13 cellular contexts compared by ENCODE assay signal in genomic region chr2:8605350-8606065, GRCh38.
DNase-seq lines count a peak whose midpoint lies in the region; ATAC-seq and TF ChIP-seq lines count a peak whose summit lies in the region.
"Had no signal": no experiment of that assay in that cellular context is flagged by ENCODE, and none has a peak within 500 bp of the region (broad histone marks: within the 10 kb centered on the region; RNA-seq: fewer than 3 reads in every experiment).

No MANE protein-coding gene starts in this region.

- H3K36me3 ChIP-seq in OCI-LY7 (ENCODE audit: insufficient read depth, low read length) = no peaks in the 10 kb centered on the region; the same call in 1 of the 2 replicates
- H3K36me3 ChIP-seq: suprapubic skin had no signal

- ATAC-seq in stimulated activated effector memory CD8-positive, alpha-beta T cell treated with anti-CD3 and anti-CD28 coated beads, Interleukin-12 subunit alpha, Interleukin-12 subunit beta, amount 100 ng/mL, for 72 hours = peak; percentile 29
- ATAC-seq in stimulated activated naive B cell treated with anti-CD40 and anti-IgM and Interleukin-4, amounts not matched to agents 10 μg/mL and 1 μg/mL and 100 μg/mL, for 72 hours (replicated peaks) = no peak
- ATAC-seq: T-cell had no signal

- H3K27ac ChIP-seq in OCI-LY7 (ENCODE audit: low read depth, low read length, poor library complexity, severe bottlenecking) = no peak overlapping the region
- H3K27ac ChIP-seq: suprapubic skin had no signal

- H3K4me1 ChIP-seq in OCI-LY7 (ENCODE audit: insufficient read depth, low read length, poor library complexity, severe bottlenecking) = peaks cover 13% of the 10 kb centered on the region

- H4K20me1 ChIP-seq in OCI-LY7 (ENCODE audit: insufficient read depth, low read length) = no peaks in the 10 kb centered on the region

- no peak overlapping the region for H3K4me3 Mint-ChIP-seq in stimulated activated effector memory CD8-positive, alpha-beta T cell treated with anti-CD3 and anti-CD28 coated beads, Interleukin-12 subunit alpha, Interleukin-12 subunit beta, amount 100 ng/mL, for 72 hours
- no peak overlapping the region for H3K4me3 Mint-ChIP-seq in stimulated activated naive B cell treated with anti-CD40 and anti-IgM and Interleukin-4, amounts not matched to agents 10 μg/mL and 1 μg/mL and 100 μg/mL, for 72 hours
- H3K4me3 Mint-ChIP-seq: T-cell had no signal

- BruUV-seq in OCI-LY7 (replicated peaks; lab: Mats Ljungman, UMichigan) = no TSS peak

- TF ChIP-seq CTCF in OCI-LY7 (conservative IDR thresholded peaks at IDR 0.05; ENCODE audit: low read length) (no peak), choroid plexus epithelial cell (conservative IDR thresholded peaks at IDR 0.05; ENCODE audit: low read depth, low read length) (no peak)

- intact Hi-C loops in OCI-LY7 (cut with micrococcal nuclease; ENCODE audit: unreplicated experiment) = no loop called here

- H3K79me2 ChIP-seq in OCI-LY7 (ENCODE audit: insufficient read depth, low read depth, low read length) = no peaks in the 10 kb centered on the region

- no peaks in the 10 kb centered on the region for H3K36me3 Mint-ChIP-seq in stimulated activated effector memory CD8-positive, alpha-beta T cell treated with anti-CD3 and anti-CD28 coated beads, Interleukin-12 subunit alpha, Interleukin-12 subunit beta, amount 100 ng/mL, for 72 hours
- peaks cover 5 to 8% of the 10 kb centered on the region in 2 donors for H3K36me3 Mint-ChIP-seq in stimulated activated naive B cell treated with anti-CD40 and anti-IgM and Interleukin-4, amounts not matched to agents 10 μg/mL and 1 μg/mL and 100 μg/mL, for 72 hours
- H3K36me3 Mint-ChIP-seq: T-cell had no signal

- peak overlapping the region; percentile 58 for H2AFZ ChIP-seq in OCI-LY7 (ENCODE audit: low read length)

- H3K4me2 ChIP-seq in OCI-LY7 (ENCODE audit: low read length) = peak overlapping the region; percentile 41; the same call in 1 of the 2 replicates

- DNase-seq in NCI-H748 (lab: John Stamatoyannopoulos, UW; ENCODE audit: unreplicated experiment) (peak; percentile 40), NCI-H748 treated with DMSO at 0.1 percent for 48 hours (lab: John Stamatoyannopoulos, UW) (no peak), OCI-LY7 (ENCODE audit: low spot score) (no peak), choroid plexus epithelial cell (ENCODE audit: low read depth) (peak; percentile 57), NCI-H446 treated with DMSO at 0.1 percent for 48 hours (lab: John Stamatoyannopoulos, UW) (no peak), foreskin melanocyte (no peak)
- DNase-seq in stimulated activated effector memory CD8-positive, alpha-beta T cell treated with anti-CD3 and anti-CD28 coated beads, Interleukin-12 subunit alpha, Interleukin-12 subunit beta, amount 100 ng/mL, for 72 hours (ENCODE audit: low spot score in 2 of 2) = no peak
- DNase-seq in stimulated activated naive B cell treated with anti-CD40 and anti-IgM and Interleukin-4, amounts not matched to agents 10 μg/mL and 1 μg/mL and 100 μg/mL, for 72 hours = no peak
- DNase-seq: dermis blood vessel endothelial cell, NCI-H2107, small intestine, T-cell had no signal

- H3K4me3 ChIP-seq in OCI-LY7 (ENCODE audit: low read depth, low read length, poor library complexity, severe bottlenecking) (no peak overlapping the region), choroid plexus epithelial cell (ENCODE audit: low read depth, low read length) (no peak overlapping the region)
- H3K4me3 ChIP-seq: suprapubic skin had no signal

- H3K27ac Mint-ChIP-seq in stimulated activated effector memory CD8-positive, alpha-beta T cell treated with anti-CD3 and anti-CD28 coated beads, Interleukin-12 subunit alpha, Interleukin-12 subunit beta, amount 100 ng/mL, for 72 hours = no peak overlapping the region
- H3K27ac Mint-ChIP-seq in stimulated activated naive B cell treated with anti-CD40 and anti-IgM and Interleukin-4, amounts not matched to agents 10 μg/mL and 1 μg/mL and 100 μg/mL, for 72 hours = no peak overlapping the region
- H3K27ac Mint-ChIP-seq: T-cell had no signal

- H3K27me3 Mint-ChIP-seq in stimulated activated naive B cell treated with anti-CD40 and anti-IgM and Interleukin-4, amounts not matched to agents 10 μg/mL and 1 μg/mL and 100 μg/mL, for 72 hours = peaks cover 9 to 22% of the 10 kb centered on the region in 2 donors
- H3K27me3 Mint-ChIP-seq: T-cell had no signal

- peaks cover 36% of the 10 kb centered on the region for H3K4me1 Mint-ChIP-seq in stimulated activated effector memory CD8-positive, alpha-beta T cell treated with anti-CD3 and anti-CD28 coated beads, Interleukin-12 subunit alpha, Interleukin-12 subunit beta, amount 100 ng/mL, for 72 hours
- peaks cover 13 to 21% of the 10 kb centered on the region in 2 donors for H3K4me1 Mint-ChIP-seq in stimulated activated naive B cell treated with anti-CD40 and anti-IgM and Interleukin-4, amounts not matched to agents 10 μg/mL and 1 μg/mL and 100 μg/mL, for 72 hours

- H3K9me2 ChIP-seq in OCI-LY7 (ENCODE audit: insufficient read depth, low read length) = no peaks in the 10 kb centered on the region

- CTCF ChIA-PET in OCI-LY7 (lab: Charles Lee; ENCODE audit: unreplicated experiment) = no interaction called here

- no peaks in the 10 kb centered on the region for H3K9me3 ChIP-seq in OCI-LY7 (ENCODE audit: low read length)
- H3K9me3 ChIP-seq: suprapubic skin had no signal

- POLR2A ChIA-PET in OCI-LY7 (lab: Charles Lee) = interaction anchor here (0.6 to 1.4 kb wide), 7 partner anchors 26 to 325 kb away, joined by 3 to 5 read pairs (median 3); no protein-coding TSS in a partner anchor

- H3K9me3 Mint-ChIP-seq in stimulated activated effector memory CD8-positive, alpha-beta T cell treated with anti-CD3 and anti-CD28 coated beads, Interleukin-12 subunit alpha, Interleukin-12 subunit beta, amount 100 ng/mL, for 72 hours = peaks cover 3% of the 10 kb centered on the region
- peaks cover 5% of the 10 kb centered on the region in 2 donors for H3K9me3 Mint-ChIP-seq in stimulated activated naive B cell treated with anti-CD40 and anti-IgM and Interleukin-4, amounts not matched to agents 10 μg/mL and 1 μg/mL and 100 μg/mL, for 72 hours

Comparison
In these comparisons a context has a peak if more than half of its experiments do, and no peak if none do; other contexts are left out.
1. DNase-seq: peak in NCI-H748 (single experiment) and choroid plexus epithelial cell (single experiment); none in NCI-H748 treated with DMSO at 0.1 percent for 48 hours (single experiment), OCI-LY7 (single experiment), stimulated activated effector memory CD8-positive, alpha-beta T cell treated with anti-CD3 and anti-CD28 coated beads, Interleukin-12 subunit alpha, Interleukin-12 subunit beta, amount 100 ng/mL, for 72 hours (0 of 2), NCI-H446 treated with DMSO at 0.1 percent for 48 hours (single experiment), stimulated activated naive B cell treated with anti-CD40 and anti-IgM and Interleukin-4, amounts not matched to agents 10 μg/mL and 1 μg/mL and 100 μg/mL, for 72 hours (single experiment) and foreskin melanocyte (single experiment).